9 cellular contexts compared by ENCODE assay signal in genomic region chr12:6334940-6335450, GRCh38. TPM values are rescaled to one million over a fixed set of nuclear protein-coding genes. Genes with fewer than 3 reads are reported as not detected.
DNase-seq lines count a peak whose midpoint lies in the region; ATAC-seq and TF ChIP-seq lines count a peak whose summit lies in the region.
"Had no signal": no experiment of that assay in that cellular context is flagged by ENCODE, and none has a peak within 500 bp of the region (broad histone marks: within the 10 kb centered on the region; RNA-seq: fewer than 3 reads in every experiment).

No MANE protein-coding gene starts in this region.

- peaks cover 13 to 37% (median 34%) of the 10 kb centered on the region in 4 donors for H3K36me3 ChIP-seq in liver (ENCODE audit: control insufficient read depth in 4 of 4, insufficient read depth in 3 of 4, low read depth in 1 of 4, low read length in 3 of 4)
- H3K36me3 ChIP-seq in thoracic aorta: peaks cover 40% of the 10 kb centered on the region

- H3K9ac ChIP-seq in liver (ENCODE audit: low read depth in 1 of 2, low read length in 2 of 2): peak overlapping the region in 1 of 2 donors; percentile 74

- peaks cover 4 to 75% (median 53%) of the 10 kb centered on the region in 4 donors for H3K4me1 ChIP-seq in liver (ENCODE audit: control insufficient read depth in 4 of 4, insufficient read depth in 4 of 4, low read length in 3 of 4)
- H3K4me1 ChIP-seq in thoracic aorta (ENCODE audit: control insufficient read depth in 1 of 2, low read depth in 2 of 2): peaks cover 37 to 81% of the 10 kb centered on the region in 2 donors

- peak overlapping the region; percentile 70 for H3K4me3 ChIP-seq in Jurkat, Clone E6-1 (ENCODE audit: low read length)
- H3K4me3 ChIP-seq in liver (ENCODE audit: low read depth in 1 of 3, low read length in 3 of 3) (peak overlapping the region; percentile 43 to 99 (median 57)), thoracic aorta (peak overlapping the region; percentile 89)

- ATAC-seq in thoracic aorta (ENCODE audit: insufficient number of reproducible peaks, low FRiP score, low read depth): no peak
- ATAC-seq in esophagus mucosa: no peak

- TF ChIP-seq RAD21 in liver (IDR thresholded peaks at IDR 0.05): peak in 1 of 2 donors; percentile 5

- peak overlapping the region; percentile 86 for H3K27ac ChIP-seq in caudate nucleus (ENCODE audit: low read depth, low read length)
- peak overlapping the region; percentile 98 to 99 for H3K27ac ChIP-seq in liver (ENCODE audit: low read depth in 1 of 2, low read length in 2 of 2)
- H3K27ac ChIP-seq in thoracic aorta: peak overlapping the region; percentile 98 to 99

- no peak for TF ChIP-seq CTCF in liver (IDR thresholded peaks at IDR 0.05; ENCODE audit: low read depth, low read length, missing input control)
- TF ChIP-seq CTCF in thoracic aorta (IDR thresholded peaks at IDR 0.05): no peak

- WGBS in liver: 11% methylated on average over 13 of the region's 13 CpGs

- DNase-seq in Jurkat, Clone E6-1 (ENCODE audit: low read depth, low spot score): no peak
- no peak for DNase-seq in caudate nucleus (lab: John Stamatoyannopoulos, UW)
- DNase-seq in thoracic aorta (ENCODE audit: low spot score): no peak
- DNase-seq in occipital lobe (lab: John Stamatoyannopoulos, UW): no peak
- DNase-seq in hepatic stellate cell (ENCODE audit: low spot score): no peak
- DNase-seq in DMS53 (lab: John Stamatoyannopoulos, UW): no peak

- H3K9me3 ChIP-seq in liver (ENCODE audit: control insufficient read depth in 4 of 4, low read length in 3 of 4): no peaks in the 10 kb centered on the region
- no peaks in the 10 kb centered on the region for H3K9me3 ChIP-seq in thoracic aorta

- H3K27me3 ChIP-seq in liver (ENCODE audit: control insufficient read depth in 4 of 4, insufficient read depth in 4 of 4, low read length in 3 of 4): no peaks in the 10 kb centered on the region
- H3K27me3 ChIP-seq in thoracic aorta (replicated peaks; ENCODE audit: insufficient read depth): no peaks in the 10 kb centered on the region

TF ChIP-seq in liver, 16 proteins besides CTCF, POLR2A, EP300 and RAD21:
- TF ChIP-seq RXRA (IDR thresholded peaks at IDR 0.05) (peak; percentile 72 to 81), SP1 (IDR thresholded peaks at IDR 0.05) (no peak), YY1 (IDR thresholded peaks at IDR 0.05) (no peak), EGR1 (IDR thresholded peaks at IDR 0.05; ENCODE audit: low read depth in 2 of 2) (peak in 1 of 2 donors; percentile 7), ATF3 (IDR thresholded peaks at IDR 0.05) (no peak)

RNA-seq across cellular contexts. Expression of gene TNFRSF1A, which starts 6.9 kb away (rescaled TPM):
- 58.0 TPM for polyA plus RNA-seq in Jurkat, Clone E6-1 (2012; ENCODE audit: insufficient read depth, insufficient read length)
- total RNA-seq in liver: 100 to 1,000 TPM in 1 of 2 donors, 10 to 100 TPM in 1; 36.9 to 144 TPM
- polyA plus RNA-seq in liver: 100 to 1,000 TPM in 1 of 2 donors, 10 to 100 TPM in 1; 56.0 to 121 TPM
- total RNA-seq in thoracic aorta: 100 to 1,000 TPM; 311 to 384 TPM
- total RNA-seq in occipital lobe: 14.8 TPM
- total RNA-seq in esophagus mucosa: 99.3 TPM

RNA-seq across cellular contexts. Expression of gene PLEKHG6, which starts 24.5 kb away (rescaled TPM):
- polyA plus RNA-seq in Jurkat, Clone E6-1 (2012; ENCODE audit: insufficient read depth, insufficient read length): 0.61 TPM
- total RNA-seq in liver (1 to 10 TPM; 2.2 to 6.3 TPM), thoracic aorta (under 1 TPM in 1 of 2 donors, not detected in 1; 0.78 TPM), occipital lobe (not detected), esophagus mucosa (21.1 TPM)
- 1 to 10 TPM; 2.4 to 2.7 TPM for polyA plus RNA-seq in liver
- total RNA-seq: activated CD8-positive, alpha-beta memory T cell treated with anti-CD3 and anti-CD28 coated beads for 36 hours had no signal

RNA-seq across cellular contexts. Expression of gene SCNN1A, which starts 40.4 kb away (rescaled TPM):
- polyA plus RNA-seq in Jurkat, Clone E6-1 (2012; ENCODE audit: insufficient read depth, insufficient read length): 1.8 TPM
- 1 to 10 TPM in 1 of 2 donors, under 1 TPM in 1; 0.47 to 7.7 TPM for total RNA-seq in liver
- polyA plus RNA-seq in liver: 1 to 10 TPM; 2.2 to 3.5 TPM
- 10 to 100 TPM; 16.4 to 33.5 TPM for total RNA-seq in thoracic aorta
- total RNA-seq in occipital lobe: not detected
- total RNA-seq in esophagus mucosa: 142 TPM

RNA-seq across cellular contexts. Expression of gene LTBR, which starts 49.0 kb away (rescaled TPM):
- not detected for polyA plus RNA-seq in Jurkat, Clone E6-1 (2012; ENCODE audit: insufficient read depth, insufficient read length)
- total RNA-seq in liver (10 to 100 TPM; 15.8 to 93.9 TPM), thoracic aorta (100 to 1,000 TPM; 176 to 217 TPM), occipital lobe (1.9 TPM), esophagus mucosa (84.2 TPM)
- 100 to 1,000 TPM in 1 of 2 donors, 10 to 100 TPM in 1; 84.1 to 138 TPM for polyA plus RNA-seq in liver
